1 cellular context compared by ENCODE assay signal in the genomic region with DNA sequence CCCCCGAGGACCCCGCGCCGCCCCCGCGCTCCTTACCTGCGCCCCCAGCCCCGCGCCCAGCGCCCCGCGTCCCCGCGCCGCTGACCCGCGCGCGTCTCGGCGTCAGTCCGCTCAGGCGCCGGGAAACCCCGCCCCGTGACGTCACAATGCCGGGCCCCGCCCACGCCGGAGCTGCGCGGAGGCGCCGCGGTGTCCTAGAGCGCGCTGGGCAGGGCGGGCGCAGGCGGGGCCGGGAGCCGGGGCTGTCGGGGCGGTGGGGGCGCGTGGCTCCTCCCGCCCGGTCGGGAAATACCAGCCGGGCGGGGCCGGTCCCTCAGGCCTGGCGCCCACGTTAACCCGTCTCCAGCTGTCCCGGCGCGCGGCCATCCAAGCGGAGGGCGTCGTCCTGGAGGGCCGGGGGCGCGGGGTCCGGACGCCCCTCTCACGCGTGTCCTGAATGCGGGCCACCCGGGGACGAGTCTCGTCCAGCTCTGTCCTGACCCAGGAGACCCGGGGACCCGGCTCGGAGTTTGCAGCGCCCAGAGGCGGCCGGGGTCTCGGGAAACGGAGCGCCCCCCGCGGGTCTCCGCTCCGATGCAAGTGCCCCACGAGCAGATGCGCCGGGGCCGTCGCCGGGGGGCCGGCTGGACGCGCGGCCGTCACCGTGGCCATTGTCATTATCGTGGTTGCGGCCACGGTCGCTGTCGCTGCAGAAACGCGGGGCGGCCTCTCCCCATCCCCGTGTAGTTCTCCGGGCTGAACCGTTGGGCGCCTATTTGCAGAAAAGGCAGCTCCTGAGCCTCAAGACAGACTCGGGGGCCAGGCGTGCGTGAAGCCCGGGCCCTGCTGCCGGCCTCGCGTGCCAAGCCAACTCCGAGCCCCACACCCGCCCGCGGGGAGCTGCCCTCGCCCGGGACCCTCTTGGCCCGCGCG.
TF ChIP-seq lines count a peak whose summit lies in the region.

A gene (minus strand): TSS at position 109 of the 912 bp plus-strand sequence. CDS start 727 bp downstream, outside the sequence.

TF ChIP-seq in HepG2, 621 proteins besides CTCF, POLR2A, EP300 and RAD21 (continued from another document and continues in another):
- TF ChIP-seq ZNF30 (CRISPR knock-in tag; IDR thresholded peaks at IDR 0.05) (0 out of 2 replicates have a peak, but pooled peaks have one; percentile 37), SP1 (IDR thresholded peaks at IDR 0.05) (no peak), SP1 (CRISPR knock-in tag; IDR thresholded peaks at IDR 0.05) (peak; percentile 87), ZNF652 (CRISPR knock-in tag; IDR thresholded peaks at IDR 0.05; ENCODE audit: borderline replicate concordance, low read depth) (no peak), HMG20B (CRISPR knock-in tag; conservative IDR thresholded peaks at IDR 0.05) (no peak), EHMT2 (IDR thresholded peaks at IDR 0.05; ENCODE audit: borderline replicate concordance, low read depth, low read length) (no peak), TCF7L2 (IDR thresholded peaks at IDR 0.05; ENCODE audit: low read depth, low read length) (no peak), NPAS2 (CRISPR knock-in tag; IDR thresholded peaks at IDR 0.05; ENCODE audit: borderline replicate concordance) (no peak), ZFP36 (IDR thresholded peaks at IDR 0.05; ENCODE audit: borderline replicate concordance, low read depth, low read length, partially characterized antibody) (no peak), NFRKB (IDR thresholded peaks at IDR 0.05) (no peak), NONO (IDR thresholded peaks at IDR 0.05) (no peak), NONO (CRISPR knock-in tag; conservative IDR thresholded peaks at IDR 0.05) (peak; percentile 40), ZNF552 (CRISPR knock-in tag; IDR thresholded peaks at IDR 0.05; ENCODE audit: borderline replicate concordance) (no peak), ZNF790 (CRISPR knock-in tag; IDR thresholded peaks at IDR 0.05; ENCODE audit: borderline replicate concordance) (peak; percentile 58; the same call in 1 of the 2 replicates), SMAD9 (CRISPR knock-in tag; IDR thresholded peaks at IDR 0.05) (no peak), ZNF501 (CRISPR knock-in tag; IDR thresholded peaks at IDR 0.05) (peak; percentile 66; the same call in 1 of the 2 replicates), ERF (CRISPR knock-in tag; IDR thresholded peaks at IDR 0.05) (no peak), ZNF572 (CRISPR knock-in tag; IDR thresholded peaks at IDR 0.05) (no peak), ZMAT3 (CRISPR knock-in tag; conservative IDR thresholded peaks at IDR 0.05) (peak; percentile 59; the same call in 1 of the 2 replicates), GABPA (IDR thresholded peaks at IDR 0.05; ENCODE audit: low read depth, low read length) (no peak), GABPA (CRISPR knock-in tag; IDR thresholded peaks at IDR 0.05; ENCODE audit: low read depth) (no peak), ZNF737 (CRISPR knock-in tag; IDR thresholded peaks at IDR 0.05; ENCODE audit: borderline replicate concordance) (no peak), ZNF530 (CRISPR knock-in tag; IDR thresholded peaks at IDR 0.05; ENCODE audit: low read depth) (no peak), SALL2 (CRISPR knock-in tag; IDR thresholded peaks at IDR 0.05) (peak; percentile 49; the same call in 1 of the 2 replicates), ZSCAN12 (CRISPR knock-in tag; IDR thresholded peaks at IDR 0.05) (no peak), SRSF9 (IDR thresholded peaks at IDR 0.05; ENCODE audit: borderline replicate concordance, insufficient read depth, low read depth, low read length, poor library complexity, severe bottlenecking) (no peak), ZFY (CRISPR knock-in tag; IDR thresholded peaks at IDR 0.05) (peak; percentile 73), ZNF589 (CRISPR knock-in tag; conservative IDR thresholded peaks at IDR 0.05) (no peak), ZFP36L2 (CRISPR knock-in tag; IDR thresholded peaks at IDR 0.05) (no peak), CEBPG (CRISPR knock-in tag; IDR thresholded peaks at IDR 0.05) (no peak), ATAD3A (CRISPR knock-in tag; IDR thresholded peaks at IDR 0.05) (no peak), ZNF615 (CRISPR knock-in tag; IDR thresholded peaks at IDR 0.05; ENCODE audit: borderline replicate concordance) (no peak), SAP130 (CRISPR knock-in tag; IDR thresholded peaks at IDR 0.05; ENCODE audit: low read depth) (peak; percentile 77), MYNN (CRISPR knock-in tag; IDR thresholded peaks at IDR 0.05; ENCODE audit: low read depth) (no peak), ZNF24 (IDR thresholded peaks at IDR 0.05) (no peak), BRCA1 (CRISPR knock-in tag; IDR thresholded peaks at IDR 0.05) (no peak), ZNF816 (CRISPR knock-in tag; IDR thresholded peaks at IDR 0.05; ENCODE audit: borderline replicate concordance) (no peak; the same call in 1 of the 2 replicates), ZFP62 (CRISPR knock-in tag; IDR thresholded peaks at IDR 0.05) (no peak), MAZ (IDR thresholded peaks at IDR 0.05; ENCODE audit: borderline replicate concordance, low read depth, low read length) (peak; percentile 29; the same call in 1 of the 2 replicates), MAZ (CRISPR knock-in tag; IDR thresholded peaks at IDR 0.05; ENCODE audit: low read depth) (peak; percentile 86)
- TF ChIP-seq, protein P1, sequence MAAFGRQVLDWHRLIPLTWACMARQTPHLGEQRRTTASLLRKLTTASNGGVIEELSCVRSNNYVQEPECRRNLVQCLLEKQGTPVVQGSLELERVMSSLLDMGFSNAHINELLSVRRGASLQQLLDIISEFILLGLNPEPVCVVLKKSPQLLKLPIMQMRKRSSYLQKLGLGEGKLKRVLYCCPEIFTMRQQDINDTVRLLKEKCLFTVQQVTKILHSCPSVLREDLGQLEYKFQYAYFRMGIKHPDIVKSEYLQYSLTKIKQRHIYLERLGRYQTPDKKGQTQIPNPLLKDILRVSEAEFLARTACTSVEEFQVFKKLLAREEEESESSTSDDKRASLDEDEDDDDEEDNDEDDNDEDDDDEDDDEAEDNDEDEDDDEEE (CRISPR knock-in tag; IDR thresholded peaks at IDR 0.05) = peak; percentile 70; the same call in 1 of the 2 replicates
- TF ChIP-seq, protein P2, sequence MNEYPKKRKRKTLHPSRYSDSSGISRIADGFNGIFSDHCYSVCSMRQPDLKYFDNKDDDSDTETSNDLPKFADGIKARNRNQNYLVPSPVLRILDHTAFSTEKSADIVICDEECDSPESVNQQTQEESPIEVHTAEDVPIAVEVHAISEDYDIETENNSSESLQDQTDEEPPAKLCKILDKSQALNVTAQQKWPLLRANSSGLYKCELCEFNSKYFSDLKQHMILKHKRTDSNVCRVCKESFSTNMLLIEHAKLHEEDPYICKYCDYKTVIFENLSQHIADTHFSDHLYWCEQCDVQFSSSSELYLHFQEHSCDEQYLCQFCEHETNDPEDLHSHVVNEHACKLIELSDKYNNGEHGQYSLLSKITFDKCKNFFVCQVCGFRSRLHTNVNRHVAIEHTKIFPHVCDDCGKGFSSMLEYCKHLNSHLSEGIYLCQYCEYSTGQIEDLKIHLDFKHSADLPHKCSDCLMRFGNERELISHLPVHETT (CRISPR knock-in tag; conservative IDR thresholded peaks at IDR 0.05) = 0 out of 2 replicates have a peak, but pooled peaks have one; percentile 34
- TF ChIP-seq, protein P3, sequence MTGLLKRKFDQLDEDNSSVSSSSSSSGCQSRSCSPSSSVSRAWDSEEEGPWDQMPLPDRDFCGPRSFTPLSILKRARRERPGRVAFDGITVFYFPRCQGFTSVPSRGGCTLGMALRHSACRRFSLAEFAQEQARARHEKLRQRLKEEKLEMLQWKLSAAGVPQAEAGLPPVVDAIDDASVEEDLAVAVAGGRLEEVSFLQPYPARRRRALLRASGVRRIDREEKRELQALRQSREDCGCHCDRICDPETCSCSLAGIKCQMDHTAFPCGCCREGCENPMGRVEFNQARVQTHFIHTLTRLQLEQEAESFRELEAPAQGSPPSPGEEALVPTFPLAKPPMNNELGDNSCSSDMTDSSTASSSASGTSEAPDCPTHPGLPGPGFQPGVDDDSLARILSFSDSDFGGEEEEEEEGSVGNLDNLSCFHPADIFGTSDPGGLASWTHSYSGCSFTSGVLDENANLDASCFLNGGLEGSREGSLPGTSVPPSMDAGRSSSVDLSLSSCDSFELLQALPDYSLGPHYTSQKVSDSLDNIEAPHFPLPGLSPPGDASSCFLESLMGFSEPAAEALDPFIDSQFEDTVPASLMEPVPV (CRISPR knock-in tag; IDR thresholded peaks at IDR 0.05) = peak; percentile 71; the same call in 1 of the 2 replicates
- TF ChIP-seq, protein P4, sequence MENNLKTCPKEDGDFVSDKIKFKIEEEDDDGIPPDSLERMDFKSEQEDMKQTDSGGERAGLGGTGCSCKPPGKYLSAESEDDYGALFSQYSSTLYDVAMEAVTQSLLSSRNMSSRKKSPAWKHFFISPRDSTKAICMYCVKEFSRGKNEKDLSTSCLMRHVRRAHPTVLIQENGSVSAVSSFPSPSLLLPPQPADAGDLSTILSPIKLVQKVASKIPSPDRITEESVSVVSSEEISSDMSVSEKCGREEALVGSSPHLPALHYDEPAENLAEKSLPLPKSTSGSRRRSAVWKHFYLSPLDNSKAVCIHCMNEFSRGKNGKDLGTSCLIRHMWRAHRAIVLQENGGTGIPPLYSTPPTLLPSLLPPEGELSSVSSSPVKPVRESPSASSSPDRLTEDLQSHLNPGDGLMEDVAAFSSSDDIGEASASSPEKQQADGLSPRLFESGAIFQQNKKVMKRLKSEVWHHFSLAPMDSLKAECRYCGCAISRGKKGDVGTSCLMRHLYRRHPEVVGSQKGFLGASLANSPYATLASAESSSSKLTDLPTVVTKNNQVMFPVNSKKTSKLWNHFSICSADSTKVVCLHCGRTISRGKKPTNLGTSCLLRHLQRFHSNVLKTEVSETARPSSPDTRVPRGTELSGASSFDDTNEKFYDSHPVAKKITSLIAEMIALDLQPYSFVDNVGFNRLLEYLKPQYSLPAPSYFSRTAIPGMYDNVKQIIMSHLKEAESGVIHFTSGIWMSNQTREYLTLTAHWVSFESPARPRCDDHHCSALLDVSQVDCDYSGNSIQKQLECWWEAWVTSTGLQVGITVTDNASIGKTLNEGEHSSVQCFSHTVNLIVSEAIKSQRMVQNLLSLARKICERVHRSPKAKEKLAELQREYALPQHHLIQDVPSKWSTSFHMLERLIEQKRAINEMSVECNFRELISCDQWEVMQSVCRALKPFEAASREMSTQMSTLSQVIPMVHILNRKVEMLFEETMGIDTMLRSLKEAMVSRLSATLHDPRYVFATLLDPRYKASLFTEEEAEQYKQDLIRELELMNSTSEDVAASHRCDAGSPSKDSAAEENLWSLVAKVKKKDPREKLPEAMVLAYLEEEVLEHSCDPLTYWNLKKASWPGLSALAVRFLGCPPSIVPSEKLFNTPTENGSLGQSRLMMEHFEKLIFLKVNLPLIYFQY (CRISPR knock-in tag; IDR thresholded peaks at IDR 0.05; ENCODE audit: borderline replicate concordance) = no peak
- TF ChIP-seq, protein P5, sequence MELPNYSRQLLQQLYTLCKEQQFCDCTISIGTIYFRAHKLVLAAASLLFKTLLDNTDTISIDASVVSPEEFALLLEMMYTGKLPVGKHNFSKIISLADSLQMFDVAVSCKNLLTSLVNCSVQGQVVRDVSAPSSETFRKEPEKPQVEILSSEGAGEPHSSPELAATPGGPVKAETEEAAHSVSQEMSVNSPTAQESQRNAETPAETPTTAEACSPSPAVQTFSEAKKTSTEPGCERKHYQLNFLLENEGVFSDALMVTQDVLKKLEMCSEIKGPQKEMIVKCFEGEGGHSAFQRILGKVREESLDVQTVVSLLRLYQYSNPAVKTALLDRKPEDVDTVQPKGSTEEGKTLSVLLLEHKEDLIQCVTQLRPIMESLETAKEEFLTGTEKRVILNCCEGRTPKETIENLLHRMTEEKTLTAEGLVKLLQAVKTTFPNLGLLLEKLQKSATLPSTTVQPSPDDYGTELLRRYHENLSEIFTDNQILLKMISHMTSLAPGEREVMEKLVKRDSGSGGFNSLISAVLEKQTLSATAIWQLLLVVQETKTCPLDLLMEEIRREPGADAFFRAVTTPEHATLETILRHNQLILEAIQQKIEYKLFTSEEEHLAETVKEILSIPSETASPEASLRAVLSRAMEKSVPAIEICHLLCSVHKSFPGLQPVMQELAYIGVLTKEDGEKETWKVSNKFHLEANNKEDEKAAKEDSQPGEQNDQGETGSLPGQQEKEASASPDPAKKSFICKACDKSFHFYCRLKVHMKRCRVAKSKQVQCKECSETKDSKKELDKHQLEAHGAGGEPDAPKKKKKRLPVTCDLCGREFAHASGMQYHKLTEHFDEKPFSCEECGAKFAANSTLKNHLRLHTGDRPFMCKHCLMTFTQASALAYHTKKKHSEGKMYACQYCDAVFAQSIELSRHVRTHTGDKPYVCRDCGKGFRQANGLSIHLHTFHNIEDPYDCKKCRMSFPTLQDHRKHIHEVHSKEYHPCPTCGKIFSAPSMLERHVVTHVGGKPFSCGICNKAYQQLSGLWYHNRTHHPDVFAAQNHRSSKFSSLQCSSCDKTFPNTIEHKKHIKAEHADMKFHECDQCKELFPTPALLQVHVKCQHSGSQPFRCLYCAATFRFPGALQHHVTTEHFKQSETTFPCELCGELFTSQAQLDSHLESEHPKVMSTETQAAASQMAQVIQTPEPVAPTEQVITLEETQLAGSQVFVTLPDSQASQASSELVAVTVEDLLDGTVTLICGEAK (IDR thresholded peaks at IDR 0.05) = no peak
- TF ChIP-seq, protein P5 (CRISPR knock-in tag; IDR thresholded peaks at IDR 0.05) = no peak
- TF ChIP-seq, protein P6, sequence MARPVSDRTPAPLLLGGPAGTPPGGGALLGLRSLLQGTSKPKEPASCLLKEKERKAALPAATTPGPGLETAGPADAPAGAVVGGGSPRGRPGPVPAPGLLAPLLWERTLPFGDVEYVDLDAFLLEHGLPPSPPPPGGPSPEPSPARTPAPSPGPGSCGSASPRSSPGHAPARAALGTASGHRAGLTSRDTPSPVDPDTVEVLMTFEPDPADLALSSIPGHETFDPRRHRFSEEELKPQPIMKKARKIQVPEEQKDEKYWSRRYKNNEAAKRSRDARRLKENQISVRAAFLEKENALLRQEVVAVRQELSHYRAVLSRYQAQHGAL (CRISPR knock-in tag; IDR thresholded peaks at IDR 0.05; ENCODE audit: not compliant biosample characterization) = no peak
